Comparison of ENCODE assay signal across 18 cellular contexts in genomic region chr6:144534123-144534676, GRCh38.
DNase-seq lines count a peak whose midpoint lies in the region; ATAC-seq, FAIRE-seq and TF ChIP-seq lines count a peak whose summit lies in the region.
"Had no signal": no experiment of that assay in that cellular context is flagged by ENCODE, and none has a peak within 500 bp of the region (broad histone marks: within the 10 kb centered on the region; RNA-seq: fewer than 3 reads in every experiment).

No MANE protein-coding gene starts in this region.

- dilution Hi-C loops in keratinocyte (cut with MboI; ENCODE audit: extremely low pct_ligation_motif_present, low sequenced_read_pairs) = no loop called here

- intact Hi-C loops in aorta (cut with DNase I) (no loop called here), uterus (cut with DNase I; ENCODE audit: low total_unique reads) (no loop called here)

- no peak overlapping the region for H3K4me3 Mint-ChIP-seq in activated naive CD8-positive, alpha-beta T cell treated with anti-CD3 and anti-CD28 coated beads, Interleukin-2, amount 50 U/mL, for 24 hours
- H3K4me3 Mint-ChIP-seq in activated naive CD8-positive, alpha-beta T cell treated with anti-CD3 and anti-CD28 coated beads for 36 hours = no peak overlapping the region
- H3K4me3 Mint-ChIP-seq: CD14-positive monocyte had no signal

- no peaks in the 10 kb centered on the region for H3K27me3 Mint-ChIP-seq in activated naive CD8-positive, alpha-beta T cell treated with anti-CD3 and anti-CD28 coated beads, Interleukin-2, amount 50 U/mL, for 24 hours
- no peaks in the 10 kb centered on the region for H3K27me3 Mint-ChIP-seq in activated naive CD8-positive, alpha-beta T cell treated with anti-CD3 and anti-CD28 coated beads for 36 hours

- no peak overlapping the region for H3K27ac ChIP-seq in keratinocyte (ENCODE audit: control insufficient read depth, insufficient read depth, low read length)
- H3K27ac ChIP-seq in aorta (ENCODE audit: low read depth in 1 of 2, low read length in 2 of 2) = no peak overlapping the region
- no peak overlapping the region for H3K27ac ChIP-seq in uterus
- H3K27ac ChIP-seq: 22Rv1, RWPE1, SJSA1 had no signal

- H3K36me3 Mint-ChIP-seq in activated naive CD8-positive, alpha-beta T cell treated with anti-CD3 and anti-CD28 coated beads, Interleukin-2, amount 50 U/mL, for 24 hours (ENCODE audit: low read depth) = peaks cover 31% of the 10 kb centered on the region
- peaks cover 19% of the 10 kb centered on the region for H3K36me3 Mint-ChIP-seq in activated naive CD8-positive, alpha-beta T cell treated with anti-CD3 and anti-CD28 coated beads for 36 hours

- H4K20me1 ChIP-seq in keratinocyte (ENCODE audit: control insufficient read depth, extremely low read depth, insufficient read depth, low read length) = no peaks in the 10 kb centered on the region

- H3K36me3 ChIP-seq in keratinocyte (ENCODE audit: control insufficient read depth in 2 of 2, extremely low read depth in 1 of 2, insufficient read depth in 2 of 2, low read length in 2 of 2) (peaks cover 0 to 2% of the 10 kb centered on the region in 2 experiments), aorta (ENCODE audit: control insufficient read depth in 1 of 2, insufficient read depth in 2 of 2, low read length in 1 of 2) (peaks cover 0 to 2% of the 10 kb centered on the region in 2 donors), uterus (peaks cover 0 to 4% of the 10 kb centered on the region in 2 donors)

- TF ChIP-seq CTCF in keratinocyte (optimal IDR thresholded peaks at IDR 0.05 in 1 of 3, IDR thresholded peaks at IDR 0.05 in 1 of 3, conservative IDR thresholded peaks at IDR 0.05 in 1 of 3; ENCODE audit: extremely low read depth in 1 of 3, insufficient read depth in 2 of 3, low read length in 3 of 3) (no peak), uterus (IDR thresholded peaks at IDR 0.05) (no peak)

- H3K9me3 Mint-ChIP-seq in activated naive CD8-positive, alpha-beta T cell treated with anti-CD3 and anti-CD28 coated beads, Interleukin-2, amount 50 U/mL, for 24 hours = no peaks in the 10 kb centered on the region
- no peaks in the 10 kb centered on the region for H3K9me3 Mint-ChIP-seq in activated naive CD8-positive, alpha-beta T cell treated with anti-CD3 and anti-CD28 coated beads for 36 hours

- no peak overlapping the region for H3K9ac ChIP-seq in keratinocyte (ENCODE audit: control insufficient read depth, extremely low read depth, insufficient read depth, low read length)

- no peak overlapping the region for H3K4me2 ChIP-seq in keratinocyte (ENCODE audit: control insufficient read depth, extremely low read depth, insufficient read depth, low read depth, low read length)

- 72 to 78% methylated on average over 4 of the region's 4 CpGs for WGBS in aorta, 2 donors

- H3K4me1 ChIP-seq in keratinocyte (ENCODE audit: control insufficient read depth, extremely low read depth, insufficient read depth, low read length) = no peaks in the 10 kb centered on the region
- H3K4me1 ChIP-seq in aorta (ENCODE audit: control insufficient read depth in 1 of 2, insufficient read depth in 2 of 2, low read length in 2 of 2) = no peaks in the 10 kb centered on the region
- no peaks in the 10 kb centered on the region for H3K4me1 ChIP-seq in uterus
- H3K4me1 ChIP-seq: SJSA1 had no signal

- peak; percentile 36 for ATAC-seq in activated naive CD8-positive, alpha-beta T cell treated with anti-CD3 and anti-CD28 coated beads, Interleukin-2, amount 50 U/mL, for 24 hours
- ATAC-seq in aorta (ENCODE audit: low FRiP score) = peak; percentile 36
- no peak for ATAC-seq in HG02884 (IDR thresholded peaks at IDR 0.05; ENCODE audit: unreplicated experiment)
- ATAC-seq: HCT116 had no signal

- peak; percentile 44 for FAIRE-seq in keratinocyte (lab: Jason Lieb, UNC)

- no peaks in the 10 kb centered on the region for H3K9me1 ChIP-seq in keratinocyte (ENCODE audit: control insufficient read depth, extremely low read depth, insufficient read depth, low read length)

- H3K27me3 ChIP-seq in keratinocyte (ENCODE audit: control insufficient read depth, extremely low read depth, insufficient read depth, low read length) = no peaks in the 10 kb centered on the region
- no peaks in the 10 kb centered on the region for H3K27me3 ChIP-seq in aorta (ENCODE audit: control insufficient read depth in 1 of 2, insufficient read depth in 2 of 2, low read length in 1 of 2)
- H3K27me3 ChIP-seq in uterus = no peaks in the 10 kb centered on the region
- H3K27me3 ChIP-seq: SJSA1 had no signal

- H3K9me3 ChIP-seq in keratinocyte (ENCODE audit: control insufficient read depth, low read depth, low read length) (no peaks in the 10 kb centered on the region), aorta (ENCODE audit: control insufficient read depth, low read length) (no peaks in the 10 kb centered on the region), uterus (no peaks in the 10 kb centered on the region)
- H3K9me3 ChIP-seq: SJSA1 had no signal

- H3K4me3 ChIP-seq in keratinocyte (ENCODE audit: control insufficient read depth in 2 of 3, extremely low read depth in 1 of 3, insufficient read depth in 2 of 3, low read depth in 1 of 3, low read length in 3 of 3) (no peak overlapping the region), aorta (ENCODE audit: low read length in 2 of 2) (no peak overlapping the region), uterus (no peak overlapping the region)
- H3K4me3 ChIP-seq: SJSA1 had no signal

- H3K27ac Mint-ChIP-seq in activated naive CD8-positive, alpha-beta T cell treated with anti-CD3 and anti-CD28 coated beads, Interleukin-2, amount 50 U/mL, for 24 hours = no peak overlapping the region
- H3K27ac Mint-ChIP-seq in activated naive CD8-positive, alpha-beta T cell treated with anti-CD3 and anti-CD28 coated beads for 36 hours = no peak overlapping the region

- no peak for TF ChIP-seq POLR2A in uterus (IDR thresholded peaks at IDR 0.05)

- H3K4me1 Mint-ChIP-seq in activated naive CD8-positive, alpha-beta T cell treated with anti-CD3 and anti-CD28 coated beads, Interleukin-2, amount 50 U/mL, for 24 hours = no peaks in the 10 kb centered on the region
- H3K4me1 Mint-ChIP-seq in activated naive CD8-positive, alpha-beta T cell treated with anti-CD3 and anti-CD28 coated beads for 36 hours = peaks cover 2% of the 10 kb centered on the region
- H3K4me1 Mint-ChIP-seq: CD14-positive monocyte had no signal

- no peak for DNase-seq in activated naive CD8-positive, alpha-beta T cell treated with anti-CD3 and anti-CD28 coated beads, Interleukin-2, amount 50 U/mL, for 24 hours
- DNase-seq in activated naive CD8-positive, alpha-beta T cell treated with anti-CD3 and anti-CD28 coated beads for 36 hours = no peak
- DNase-seq in amniotic epithelial cell (ENCODE audit: low read depth) = peak; percentile 21
- no peak for DNase-seq in keratinocyte (ENCODE audit: low read depth, low spot score)
- no peak for DNase-seq in aorta
- DNase-seq in pons (ENCODE audit: low spot score) = no peak
- no peak for DNase-seq in uterus
- DNase-seq: Calu3, DMS79, NCI-H2107, NCI-H226, NCI-H526 treated with DMSO at 0.1 percent for 48 hours had no signal

- no peak overlapping the region for H2AFZ ChIP-seq in keratinocyte (ENCODE audit: control insufficient read depth, low read length)

- H3K79me2 ChIP-seq in keratinocyte (ENCODE audit: control insufficient read depth, insufficient read depth, low read length) = no peaks in the 10 kb centered on the region
